Comparison of ENCODE assay signal across 17 cellular contexts in the genomic region with DNA sequence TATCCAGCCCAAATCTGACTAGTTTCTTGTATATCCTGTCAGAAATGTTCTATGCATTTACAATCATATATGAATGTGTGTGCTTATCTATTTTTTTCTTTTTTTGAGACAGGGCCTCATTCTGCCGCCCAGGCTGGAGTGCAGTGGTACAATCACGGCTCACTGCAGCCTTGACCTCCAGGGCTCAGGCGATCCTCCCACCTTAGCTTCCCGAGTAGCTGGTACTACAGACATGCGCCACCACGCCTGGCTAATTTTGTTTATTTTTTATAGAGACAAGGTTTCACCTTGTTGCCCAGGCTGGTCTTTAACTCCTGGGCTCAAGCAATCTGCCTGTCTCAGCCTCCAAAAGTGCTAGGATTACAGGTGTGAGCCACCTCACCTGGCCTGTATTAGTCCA. TPM values are rescaled to one million over a fixed set of nuclear protein-coding genes. Genes with fewer than 3 reads are reported as not detected.
"Had no signal": no experiment of that assay in that cellular context is flagged by ENCODE, and none has a peak within 500 bp of the region (broad histone marks: within the 10 kb centered on the region; RNA-seq: fewer than 3 reads in every experiment).

No MANE protein-coding gene starts in this region.

- H3K27me3 ChIP-seq: esophagus squamous epithelium had no signal

- H3K4me1 Mint-ChIP-seq: brain, neural crest cell had no signal

- H3K27ac ChIP-seq: coronary artery, esophagus squamous epithelium, left ventricle myocardium inferior, psoas muscle had no signal

- H3K27me3 Mint-ChIP-seq: activated CD4-positive, alpha-beta T cell treated with anti-CD3 and anti-CD28 coated beads, Interleukin-2, amount 10 ng/mL, durations not matched to agents 7 days and 5 days; activated naive CD8-positive, alpha-beta T cell; brain had no signal

- H3K4me3 ChIP-seq: coronary artery, esophagus squamous epithelium, left ventricle myocardium inferior, psoas muscle had no signal

- ATAC-seq: psoas muscle, sciatic nerve, SK-N-SH treated with all-trans-retinoic acid at 6 μM for 48 hours had no signal

- H3K27ac Mint-ChIP-seq: activated CD4-positive, alpha-beta T cell treated with anti-CD3 and anti-CD28 coated beads, Interleukin-2, amount 10 ng/mL, durations not matched to agents 7 days and 5 days; brain had no signal

- H3K36me3 ChIP-seq: esophagus squamous epithelium, left ventricle myocardium inferior had no signal

- DNase-seq: activated CD4-positive, alpha-beta T cell treated with anti-CD3 and anti-CD28 coated beads, Interleukin-2, amount 10 ng/mL, durations not matched to agents 7 days and 5 days; activated CD8-positive, alpha-beta memory T cell treated with anti-CD3 and anti-CD28 coated beads for 24 hours; activated gamma-delta T cell treated with Interleukin-2 at 50 U/mL for 16 hours; central memory CD4-positive, alpha-beta T cell; effector CD4-positive, alpha-beta T cell; esophagus squamous epithelium; hippocampal formation; kidney; left ventricle myocardium inferior had no signal

- H3K36me3 Mint-ChIP-seq: activated naive CD8-positive, alpha-beta T cell; brain had no signal

- H3K9me3 Mint-ChIP-seq: activated CD4-positive, alpha-beta T cell treated with anti-CD3 and anti-CD28 coated beads, Interleukin-2, amount 10 ng/mL, durations not matched to agents 7 days and 5 days had no signal

- H3K9me3 ChIP-seq: esophagus squamous epithelium, left ventricle myocardium inferior had no signal

- H3K4me3 Mint-ChIP-seq: activated CD4-positive, alpha-beta T cell treated with anti-CD3 and anti-CD28 coated beads, Interleukin-2, amount 10 ng/mL, durations not matched to agents 7 days and 5 days; activated naive CD8-positive, alpha-beta T cell; brain; neural crest cell had no signal

RNA-seq across cellular contexts. Expression of a gene that starts 3.0 kb away (rescaled TPM):
- total RNA-seq: fibroblast of villous mesenchyme, neural crest cell had no signal
